In genomic region chr12:132327351-132328171, GRCh38 we compare ENCODE assay signal across 7 cellular contexts. TPM values are rescaled to one million over a fixed set of nuclear protein-coding genes. Genes with fewer than 3 reads are reported as not detected.
DNase-seq lines count a peak whose midpoint lies in the region; ATAC-seq and TF ChIP-seq lines count a peak whose summit lies in the region.

No MANE protein-coding gene starts in this region.

- CTCF ChIA-PET in activated CD4-positive, alpha-beta T cell treated with anti-CD3 and anti-CD28 coated beads, Interleukin-2, amount 10 ng/mL, durations not matched to agents 7 days and 5 days (lab: Charles Lee), result interaction anchor here (0.6 to 1.0 kb wide), 2 partner anchors 88 to 253 kb away, joined by 3 read pairs; no protein-coding TSS in a partner anchor

- peak overlapping the region in 2 of 4 donors; percentile 32 to 63 for H3K27ac ChIP-seq in esophagus muscularis mucosa (replicated peaks in 1 of 4)

- H3K27me3 Mint-ChIP-seq in HFFc6 (ENCODE audit: insufficient read depth), result peaks cover 16% of the 10 kb centered on the region
- H3K27me3 Mint-ChIP-seq in activated CD4-positive, alpha-beta T cell treated with anti-CD3 and anti-CD28 coated beads, Interleukin-2, amount 10 ng/mL, durations not matched to agents 7 days and 5 days, result peaks cover 29% of the 10 kb centered on the region

- POLR2A ChIA-PET in activated CD4-positive, alpha-beta T cell treated with anti-CD3 and anti-CD28 coated beads, Interleukin-2, amount 10 ng/mL, durations not matched to agents 7 days and 5 days (lab: Charles Lee), result no interaction called here

- peaks cover 0 to 53% (median 51%) of the 10 kb centered on the region in 4 donors for H3K4me1 ChIP-seq in esophagus muscularis mucosa

- H3K27ac Mint-ChIP-seq in HFFc6, result peak overlapping the region; percentile 92
- H3K27ac Mint-ChIP-seq in activated CD4-positive, alpha-beta T cell treated with anti-CD3 and anti-CD28 coated beads, Interleukin-2, amount 10 ng/mL, durations not matched to agents 7 days and 5 days, result no peak overlapping the region

- H3K9me3 ChIP-seq in esophagus muscularis mucosa, result no peaks in the 10 kb centered on the region

- no peak for TF ChIP-seq POLR2A in esophagus muscularis mucosa (IDR thresholded peaks at IDR 0.05; ENCODE audit: low read depth)

- H3K36me3 Mint-ChIP-seq in HFFc6 (ENCODE audit: low read depth), result no peaks in the 10 kb centered on the region
- no peaks in the 10 kb centered on the region for H3K36me3 Mint-ChIP-seq in activated CD4-positive, alpha-beta T cell treated with anti-CD3 and anti-CD28 coated beads, Interleukin-2, amount 10 ng/mL, durations not matched to agents 7 days and 5 days (ENCODE audit: low read depth)

- WGBS in esophagus muscularis mucosa, result 10% methylated on average over 17 of the region's 32 CpGs

- no peak for ATAC-seq in GM19467 (IDR thresholded peaks at IDR 0.05; ENCODE audit: unreplicated experiment)

- TF ChIP-seq CTCF in HFFc6 (IDR thresholded peaks at IDR 0.05) (no peak), esophagus muscularis mucosa (IDR thresholded peaks at IDR 0.05) (no peak), GM10266 (IDR thresholded peaks at IDR 0.05; ENCODE audit: control insufficient read depth, insufficient read depth, low read depth, missing control alignments) (no peak)

- DNase-seq in HFFc6, result peak; percentile 90
- peak; percentile 10 for DNase-seq in activated CD4-positive, alpha-beta T cell treated with anti-CD3 and anti-CD28 coated beads, Interleukin-2, amount 10 ng/mL, durations not matched to agents 7 days and 5 days
- no peak for DNase-seq in esophagus muscularis mucosa (ENCODE audit: extremely low spot score)
- DNase-seq in posterior cingulate gyrus, result peak in 8 of 10 donors; percentile 66 to 95 (median 78)
- DNase-seq in GM10266 (ENCODE audit: extremely low spot score), result no peak
- DNase-seq in NCI-H146 (lab: John Stamatoyannopoulos, UW), result no peak

- peak overlapping the region; percentile 13 to 35 (median 16) for H3K4me3 ChIP-seq in esophagus muscularis mucosa

- peaks cover 4% of the 10 kb centered on the region; the same call in 1 of the 2 replicates for H3K9me3 Mint-ChIP-seq in HFFc6
- peaks cover 6% of the 10 kb centered on the region for H3K9me3 Mint-ChIP-seq in activated CD4-positive, alpha-beta T cell treated with anti-CD3 and anti-CD28 coated beads, Interleukin-2, amount 10 ng/mL, durations not matched to agents 7 days and 5 days

- intact Hi-C loops in esophagus muscularis mucosa (cut with DNase I), result no loop called here
- intact Hi-C loops in posterior cingulate gyrus (cut with DNase I), result no loop called here

- H3K4me1 Mint-ChIP-seq in HFFc6 (ENCODE audit: low read depth), result peaks cover 24% of the 10 kb centered on the region
- H3K4me1 Mint-ChIP-seq in activated CD4-positive, alpha-beta T cell treated with anti-CD3 and anti-CD28 coated beads, Interleukin-2, amount 10 ng/mL, durations not matched to agents 7 days and 5 days, result peaks cover 14% of the 10 kb centered on the region

- H3K36me3 ChIP-seq in esophagus muscularis mucosa, result no peaks in the 10 kb centered on the region

- no peak for TF ChIP-seq EP300 in esophagus muscularis mucosa (IDR thresholded peaks at IDR 0.05)

- H3K4me3 Mint-ChIP-seq in HFFc6, result peak overlapping the region; percentile 82
- no peak overlapping the region for H3K4me3 Mint-ChIP-seq in activated CD4-positive, alpha-beta T cell treated with anti-CD3 and anti-CD28 coated beads, Interleukin-2, amount 10 ng/mL, durations not matched to agents 7 days and 5 days

- H3K27me3 ChIP-seq in esophagus muscularis mucosa, result peaks cover 3 to 85% (median 32%) of the 10 kb centered on the region in 4 donors

RNA-seq across cellular contexts. Expression of gene GALNT9, which starts 1.8 kb away (rescaled TPM):
- not detected for total RNA-seq in HFFc6 (2021; fragmentation: NEBNext Ultra II Directional; extraction: Animal tissue kit (Norgen Biotek cat#: 25700))
- total RNA-seq in activated CD4-positive, alpha-beta T cell treated with anti-CD3 and anti-CD28 coated beads, Interleukin-2, amount 10 ng/mL, durations not matched to agents 7 days and 5 days, result not detected
- under 1 TPM; 0.17 to 0.58 (median 0.46) TPM for total RNA-seq in esophagus muscularis mucosa

Comparison
In these comparisons a context has a peak if more than half of its experiments do, and no peak if none do; other contexts are left out.
1. DNase-seq: peak in HFFc6 (single experiment), activated CD4-positive, alpha-beta T cell treated with anti-CD3 and anti-CD28 coated beads, Interleukin-2, amount 10 ng/mL, durations not matched to agents 7 days and 5 days (single experiment) and posterior cingulate gyrus (8 of 10); none in esophagus muscularis mucosa (single experiment), GM10266 (single experiment) and NCI-H146 (single experiment).